Comparison of ENCODE assay signal across 8 cellular contexts in the genomic region with DNA sequence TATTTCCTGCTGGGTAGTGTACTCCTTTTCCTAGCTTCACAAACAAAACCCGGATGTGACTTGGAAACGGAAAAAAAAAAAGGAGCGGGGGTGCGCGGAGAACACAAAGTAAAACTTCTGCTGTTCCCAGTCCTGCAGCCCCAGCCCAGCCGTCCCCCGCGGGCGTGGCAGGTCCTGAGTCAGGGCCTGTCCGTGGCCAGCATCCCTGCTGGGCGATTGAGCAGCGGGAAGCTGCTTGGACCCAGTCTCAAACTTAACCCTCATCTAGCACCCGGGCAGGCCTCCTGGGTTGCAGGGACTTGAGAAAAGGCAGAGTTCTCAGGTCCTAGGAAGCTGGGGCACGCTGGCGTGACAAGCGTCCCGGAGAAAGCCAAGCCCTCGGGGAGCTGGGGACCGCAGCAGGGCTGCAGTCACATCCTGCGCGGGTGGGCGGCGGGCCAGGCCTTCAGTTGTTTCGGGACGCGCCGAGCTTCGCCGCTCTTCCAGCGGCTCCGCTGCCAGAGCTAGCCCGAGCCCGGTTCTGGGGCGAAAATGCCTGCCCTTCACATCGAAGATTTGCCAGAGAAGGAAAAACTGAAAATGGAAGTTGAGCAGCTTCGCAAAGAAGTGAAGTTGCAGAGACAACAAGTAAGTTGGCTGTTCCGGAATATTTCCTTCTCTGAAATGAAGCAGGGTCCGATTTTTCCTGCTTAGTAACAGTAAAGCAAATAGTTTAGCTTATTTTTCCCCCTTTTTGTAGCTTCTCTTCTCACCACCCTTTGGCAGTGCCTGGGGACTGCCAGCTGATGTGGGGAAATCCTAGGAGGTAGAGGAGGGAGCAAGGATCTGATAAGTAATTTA. TPM values are rescaled to one million over a fixed set of nuclear protein-coding genes. Genes with fewer than 3 reads are reported as not detected.
DNase-seq lines count a peak whose midpoint lies in the region; ATAC-seq and TF ChIP-seq lines count a peak whose summit lies in the region.

A gene (plus strand): TSS at position 129 of the 840 bp plus-strand sequence. CDS start 403 bp downstream, at position 532.

- WGBS in mammary epithelial cell (ENCODE audit: low coverage, missing lambda C conversion rate): 0% methylated on average over 23 of the region's 38 CpGs
- WGBS in sigmoid colon, 2 donors: 1% methylated on average over 38 of the region's 38 CpGs

- TF ChIP-seq EP300 in sigmoid colon (IDR thresholded peaks at IDR 0.05): no peak

- H4K20me1 ChIP-seq in mammary epithelial cell (ENCODE audit: insufficient read depth, low read length): no peaks in the 10 kb centered on the region

- H3K9me3 ChIP-seq in Peyer's patch (no peaks in the 10 kb centered on the region), mammary epithelial cell (replicated peaks; ENCODE audit: insufficient read depth, low read length) (no peaks in the 10 kb centered on the region), iPS-20b (ENCODE audit: insufficient read depth, low read depth, low read length) (no peaks in the 10 kb centered on the region), sigmoid colon (no peaks in the 10 kb centered on the region)

- no peak for TF ChIP-seq POLR2A in Peyer's patch (IDR thresholded peaks at IDR 0.05)
- peak in 1 of 2 donors; percentile 19 for TF ChIP-seq POLR2A in sigmoid colon (IDR thresholded peaks at IDR 0.05)

- DNase-seq in AG09309 (ENCODE audit: low read depth): peak; percentile 18
- peak; percentile 40 to 69 (median 59) for DNase-seq in Peyer's patch
- peak; percentile 36 for DNase-seq in mammary epithelial cell
- peak; percentile 91 for DNase-seq in sigmoid colon
- no peak for DNase-seq in SW 1271 (lab: John Stamatoyannopoulos, UW)

- TF ChIP-seq CTCF in AG09309 (IDR thresholded peaks at IDR 0.05; ENCODE audit: control insufficient read depth, insufficient read depth, low read depth, low read length, missing control alignments) (no peak), Peyer's patch (IDR thresholded peaks at IDR 0.05) (no peak), mammary epithelial cell (conservative IDR thresholded peaks at IDR 0.05 in 1 of 2, IDR thresholded peaks at IDR 0.05 in 1 of 2; ENCODE audit: extremely low read depth in 1 of 2, insufficient read depth in 1 of 2, low read depth in 1 of 2, low read length in 2 of 2) (no peak), sigmoid colon (IDR thresholded peaks at IDR 0.05) (no peak)

- in situ Hi-C loops in mammary epithelial cell (cut with MboI; ENCODE audit: low sequenced_read_pairs in 2 of 2): no loop called here

- no peaks in the 10 kb centered on the region for H3K79me2 ChIP-seq in mammary epithelial cell (ENCODE audit: insufficient read depth, low read length)

- H3K4me3 ChIP-seq in AG09309 (ENCODE audit: control insufficient read depth, low read depth, low read length) (peak within 1 kb of the TSS; percentile 71), Peyer's patch (peak within 1 kb of the TSS; percentile 39 to 58 (median 46)), mammary epithelial cell (replicated peaks in 1 of 3; ENCODE audit: insufficient read depth in 1 of 3, low read depth in 2 of 3, low read length in 3 of 3) (peak within 1 kb of the TSS; percentile 28 to 52 (median 48)), iPS-20b (ENCODE audit: low read length) (peak within 1 kb of the TSS; percentile 74), sigmoid colon (peak within 1 kb of the TSS; percentile 49 to 74 (median 63))

- CTCF ChIA-PET in mammary epithelial cell (lab: Charles Lee; ENCODE audit: low non-redundant PET): interaction anchor here (0.7 kb wide), 1 partner anchor 166 kb away, joined by 5 read pairs; no protein-coding TSS in a partner anchor

- H3K4me1 ChIP-seq in Peyer's patch: no peaks in the 10 kb centered on the region
- peaks cover 13% of the 10 kb centered on the region for H3K4me1 ChIP-seq in mammary epithelial cell (ENCODE audit: insufficient read depth, low read length)
- peaks cover 14% of the 10 kb centered on the region for H3K4me1 ChIP-seq in iPS-20b (ENCODE audit: insufficient read depth, low read length)
- peaks cover 0 to 48% (median 16%) of the 10 kb centered on the region in 4 donors for H3K4me1 ChIP-seq in sigmoid colon

- BruUV-seq in mammary epithelial cell (replicated peaks; lab: Mats Ljungman, UMichigan): TSS peak; percentile 32

- H2AFZ ChIP-seq in mammary epithelial cell (ENCODE audit: low read depth, low read length): peak within 1 kb of the TSS; percentile 95

- peak within 1 kb of the TSS; percentile 9 for H3K9ac ChIP-seq in mammary epithelial cell (ENCODE audit: insufficient read depth, low read length)
- peak within 1 kb of the TSS; percentile 71; the same call in 1 of the 2 replicates for H3K9ac ChIP-seq in iPS-20b (ENCODE audit: low read depth, low read length)

- ATAC-seq in GM18867 (IDR thresholded peaks at IDR 0.05; ENCODE audit: unreplicated experiment): peak; percentile 92
- ATAC-seq in HG03025 (IDR thresholded peaks at IDR 0.05; ENCODE audit: low FRiP score, unreplicated experiment): peak; percentile 77

- H3K36me3 ChIP-seq in Peyer's patch: no peaks in the 10 kb centered on the region
- H3K36me3 ChIP-seq in mammary epithelial cell (ENCODE audit: insufficient read depth, low read length): no peaks in the 10 kb centered on the region
- H3K36me3 ChIP-seq in iPS-20b (ENCODE audit: insufficient read depth, low read depth, low read length): no peaks in the 10 kb centered on the region
- peaks cover 0 to 5% (median 0%) of the 10 kb centered on the region in 4 donors for H3K36me3 ChIP-seq in sigmoid colon

- H3K27me3 ChIP-seq in Peyer's patch: no peaks in the 10 kb centered on the region
- H3K27me3 ChIP-seq in mammary epithelial cell (ENCODE audit: insufficient read depth, low read length): no peaks in the 10 kb centered on the region
- H3K27me3 ChIP-seq in iPS-20b (ENCODE audit: insufficient read depth, low read length): peaks cover 13% of the 10 kb centered on the region; the same call in 1 of the 2 replicates
- no peaks in the 10 kb centered on the region for H3K27me3 ChIP-seq in sigmoid colon

- H3K4me2 ChIP-seq in mammary epithelial cell (ENCODE audit: insufficient read depth, low read depth, low read length): peak within 1 kb of the TSS; percentile 93

- dilution Hi-C loops in mammary epithelial cell (cut with HindIII; ENCODE audit: low sequenced_read_pairs): no loop called here

- H3K27ac ChIP-seq in Peyer's patch (peak within 1 kb of the TSS; percentile 53 to 84 (median 72)), mammary epithelial cell (ENCODE audit: insufficient read depth, low read depth, low read length) (no peak within 1 kb of the TSS), iPS-20b (ENCODE audit: low read length) (no peak within 1 kb of the TSS), sigmoid colon (peak within 1 kb of the TSS; percentile 85 to 92 (median 88))

- intact Hi-C loops in mammary epithelial cell (cut with micrococcal nuclease): no loop called here
- intact Hi-C loops in sigmoid colon (cut with DNase I): loop anchor here (5.0 kb wide), 1 partner anchor 80 kb away; a partner anchor contains a TSS

RNA-seq across cellular contexts. Expression of the gene that starts here (rescaled TPM):
- total RNA-seq in Peyer's patch (10 to 100 TPM in 1 of 4 donors, 1 to 10 TPM in 3; 2.9 to 32.2 (median 5.6) TPM), mammary epithelial cell (under 1 TPM; under 0.01 to 0.38 TPM), sigmoid colon (10 to 100 TPM; 12.9 to 26.8 (median 18.9) TPM)
- polyA plus RNA-seq in mammary epithelial cell (0.31 TPM), sigmoid colon (10 to 100 TPM in 1 of 3 donors, 1 to 10 TPM in 2; 8.1 to 34.2 (median 8.1) TPM)
- polyA minus RNA-seq in mammary epithelial cell: not detected

Comparison
In these comparisons a context has a peak if more than half of its experiments do, and no peak if none do; other contexts are left out.
1. Peak in DNase-seq, H3K4me3 ChIP-seq, H3K9ac ChIP-seq and H3K4me2 ChIP-seq in mammary epithelial cell; RNA of the gene not detected or under 1 TPM.
2. DNase-seq: peak in AG09309 (single experiment), Peyer's patch (3 of 3) and sigmoid colon (single experiment); none in SW 1271 (0 of 2).
3. H3K27ac ChIP-seq: peak in Peyer's patch (4 of 4) and sigmoid colon (4 of 4); none in mammary epithelial cell (single experiment) and iPS-20b (single experiment).
4. Peak in every context shown above with its lines, with median percentiles within 50 percentile points of each other: H3K4me3 ChIP-seq.